Comparison of ENCODE assay signal across 21 cellular contexts in genomic region chr22:39923689-39924088, GRCh38. TPM values are rescaled to one million over a fixed set of nuclear protein-coding genes. Genes with fewer than 3 reads are reported as not detected.
"Had no signal": no experiment of that assay in that cellular context is flagged by ENCODE, and none has a peak within 500 bp of the region (broad histone marks: within the 10 kb centered on the region; RNA-seq: fewer than 3 reads in every experiment).

No MANE protein-coding gene starts in this region.

- H3K9me3 ChIP-seq: esophagus muscularis mucosa, left lung, mucosa of descending colon, tibial artery, uterus had no signal

- DNase-seq: amygdala; central memory CD4-positive, alpha-beta T cell; left lung; mammary epithelial cell; mucosa of descending colon; naive thymus-derived CD8-positive, alpha-beta T cell; posterior cingulate gyrus; retina; stimulated activated CD4-positive, alpha-beta T cell treated with anti-CD3 and anti-CD28 coated beads, Interleukin-2, amount 100 ng/mL, for 48 hours; T-helper 9 cell; tibial artery; uterus had no signal

- H3K36me3 Mint-ChIP-seq: brain had no signal

- H3K9me3 Mint-ChIP-seq: activated CD8-positive, alpha-beta T cell treated with anti-CD3 and anti-CD28 coated beads for 36 hours; activated T-helper 1 cell treated with anti-CD3 and anti-CD28 coated beads, Interleukin-12 subunit alpha, Interleukin-12 subunit beta, Interleukin-2, Interleukin-4 antibody, amounts not matched to agents 30 ng/mL and 10 ng/mL and 1 ng/mL, durations not matched to agents 14 hours and 24 hours and 36 hours; naive thymus-derived CD8-positive, alpha-beta T cell; stimulated activated memory B cell treated with anti-CD40 and anti-IgM and Interleukin-4, amounts not matched to agents 10 μg/mL and 1 μg/mL and 100 μg/mL, for 72 hours had no signal

- H3K4me3 Mint-ChIP-seq: activated CD8-positive, alpha-beta T cell treated with anti-CD3 and anti-CD28 coated beads for 36 hours; activated naive CD8-positive, alpha-beta T cell; brain; stimulated activated memory B cell treated with anti-CD40 and anti-IgM and Interleukin-4, amounts not matched to agents 10 μg/mL and 1 μg/mL and 100 μg/mL, for 72 hours had no signal

- H3K27me3 Mint-ChIP-seq: activated CD8-positive, alpha-beta T cell treated with anti-CD3 and anti-CD28 coated beads for 36 hours; activated naive CD8-positive, alpha-beta T cell; naive thymus-derived CD8-positive, alpha-beta T cell had no signal

- H3K27ac Mint-ChIP-seq: activated CD8-positive, alpha-beta T cell treated with anti-CD3 and anti-CD28 coated beads for 36 hours; activated naive CD8-positive, alpha-beta T cell; stimulated activated memory B cell treated with anti-CD40 and anti-IgM and Interleukin-4, amounts not matched to agents 10 μg/mL and 1 μg/mL and 100 μg/mL, for 72 hours had no signal

- H3K27ac ChIP-seq: coronary artery, esophagus muscularis mucosa, left lung, tibial artery, uterus had no signal

- H3K4me3 ChIP-seq: coronary artery, esophagus muscularis mucosa, left lung, mucosa of descending colon, tibial artery, uterus had no signal

- H3K36me3 ChIP-seq: esophagus muscularis mucosa, left lung, tibial artery, uterus had no signal

- ATAC-seq: activated CD4-positive, CD25-positive, alpha-beta regulatory T cell treated with anti-CD3 and anti-CD28 coated beads, Interleukin-2, amount 50 U/mL, for 24 hours; activated CD8-positive, alpha-beta T cell treated with anti-CD3 and anti-CD28 coated beads for 36 hours; left lung; mucosa of descending colon; naive thymus-derived CD8-positive, alpha-beta T cell; stimulated activated memory B cell treated with anti-CD40 and anti-IgM and Interleukin-4, amounts not matched to agents 10 μg/mL and 1 μg/mL and 100 μg/mL, for 72 hours had no signal

- H3K4me1 ChIP-seq: tibial artery, uterus had no signal

RNA-seq across cellular contexts. Expression of gene GRAP2, which starts 22.8 kb away (rescaled TPM):
- polyA plus RNA-seq: keratinocyte had no signal

RNA-seq across cellular contexts. Expression of gene ENTHD1, which starts 30.1 kb away (rescaled TPM):
- total RNA-seq: esophagus muscularis mucosa, mammary epithelial cell, mucosa of descending colon had no signal
- polyA plus RNA-seq: keratinocyte, mammary epithelial cell had no signal

RNA-seq across cellular contexts. Expression of gene TMA7B, which starts 36.5 kb away (rescaled TPM):
- total RNA-seq: esophagus muscularis mucosa, mammary epithelial cell, uterus had no signal
- polyA plus RNA-seq: keratinocyte, mammary epithelial cell had no signal
